Comparison of ENCODE assay signal across 9 cellular contexts in the genomic region with DNA sequence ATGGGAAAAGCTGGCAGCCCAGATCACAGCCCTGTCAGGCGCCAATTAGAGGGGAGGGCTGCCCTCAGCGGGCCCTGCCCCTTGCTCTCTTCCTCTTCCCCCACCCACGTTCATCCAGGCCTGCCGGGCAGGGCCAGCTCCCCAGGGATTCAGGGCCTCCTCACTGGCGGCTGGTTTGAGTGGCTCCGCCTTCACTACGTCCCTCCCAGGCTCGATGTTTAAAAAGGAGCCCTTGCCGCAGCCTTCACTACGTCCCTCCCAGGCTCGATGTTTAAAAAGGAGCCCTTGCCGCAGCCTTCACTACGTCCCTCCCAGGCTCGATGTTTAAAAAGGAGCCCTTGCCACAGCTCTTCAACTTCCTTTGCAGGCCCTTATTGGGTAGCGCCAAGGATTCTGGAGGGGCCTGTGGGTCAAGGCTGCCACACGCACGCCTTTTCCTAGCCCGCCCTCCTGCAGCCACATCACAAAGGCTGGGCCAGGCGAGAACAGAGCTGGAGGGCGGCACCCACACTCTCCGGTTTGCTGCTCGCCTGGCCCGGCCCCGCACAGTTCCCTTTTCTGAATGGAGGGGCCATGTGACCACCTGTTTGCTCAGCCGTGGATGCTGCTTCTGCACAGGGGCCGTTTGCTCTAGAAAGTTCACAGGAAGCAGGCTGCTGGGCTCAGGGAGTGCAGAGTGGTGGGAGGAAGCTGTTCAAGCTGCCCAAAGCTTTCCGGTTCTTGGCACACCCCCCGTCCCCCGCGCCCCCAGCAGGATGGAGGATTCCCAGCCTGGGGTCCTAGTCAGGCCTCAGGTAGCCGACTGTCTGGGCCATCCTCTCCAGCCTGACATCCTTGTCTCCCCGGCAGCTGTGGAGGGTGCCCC. TPM values are rescaled to one million over a fixed set of nuclear protein-coding genes. Genes with fewer than 3 reads are reported as not detected.
A peak's percentile ranks its signal among the peaks of the same experiment; 100 is the strongest.
DNase-seq lines count a peak whose midpoint lies in the region; ATAC-seq and TF ChIP-seq lines count a peak whose summit lies in the region.
"Had no signal": no experiment of that assay in that cellular context is flagged by ENCODE, and none has a peak within 500 bp of the region (broad histone marks: within the 10 kb centered on the region; RNA-seq: fewer than 3 reads in every experiment).

No MANE protein-coding gene starts in this region.

- H3F3A ChIP-seq in SK-N-SH (replicated peaks; ENCODE audit: insufficient read depth), result no peaks in the 10 kb centered on the region

- TF ChIP-seq EP300 in SK-N-SH (IDR thresholded peaks at IDR 0.05; ENCODE audit: borderline replicate concordance in 1 of 2, low read depth in 1 of 2, low read length in 1 of 2), result no peak

- peaks cover 0 to 10% of the 10 kb centered on the region in 2 experiments for H3K36me3 ChIP-seq in SK-N-SH (replicated peaks in 1 of 2; ENCODE audit: control insufficient read depth in 1 of 2, insufficient read depth in 2 of 2, low read length in 1 of 2)

- H3K4me1 Mint-ChIP-seq in CD4-positive, alpha-beta T cell (ENCODE audit: low read depth), result peaks cover 31% of the 10 kb centered on the region

- H3K9me3 ChIP-seq in CD4-positive, alpha-beta T cell (ENCODE audit: control insufficient read depth, low read length), result no peaks in the 10 kb centered on the region
- H3K9me3 ChIP-seq in SK-N-SH, result no peaks in the 10 kb centered on the region

- intact Hi-C loops in CD4-positive, alpha-beta T cell (cut with DNase I, micrococcal nuclease), result loop anchor here (1.0 to 10.0 kb wide), 3 partner anchors 15 to 51 kb away; partner anchors contain the start of genes GID8 (in 2 of the 2) and BHLHE23 (in 1 of the 2)
- intact Hi-C loops in Right ventricle myocardium inferior (cut with DNase I), result no loop called here

- no peak overlapping the region for H3K4me3 ChIP-seq in SK-N-SH (ENCODE audit: low read depth in 2 of 2, low read length in 1 of 2)

- TF ChIP-seq RAD21 in SK-N-SH (IDR thresholded peaks at IDR 0.05; ENCODE audit: low read length), result no peak

- peak overlapping the region; percentile 90 for H3K27ac Mint-ChIP-seq in CD4-positive, alpha-beta T cell

- no peak overlapping the region for H3K9ac ChIP-seq in SK-N-SH

- no peaks in the 10 kb centered on the region for H3K9me2 ChIP-seq in SK-N-SH

- no peaks in the 10 kb centered on the region for H4K20me1 ChIP-seq in SK-N-SH (ENCODE audit: insufficient read depth)

- no peak overlapping the region for H2AFZ ChIP-seq in SK-N-SH (ENCODE audit: low read depth)

- H3K4me1 ChIP-seq in SK-N-SH (ENCODE audit: control insufficient read depth in 1 of 2, insufficient read depth in 2 of 2, low read depth in 1 of 2, low read length in 1 of 2), result no peaks in the 10 kb centered on the region; a peak in 1 of 4 replicates

- no peaks in the 10 kb centered on the region for H3K27me3 ChIP-seq in CD4-positive, alpha-beta T cell (ENCODE audit: control insufficient read depth, insufficient read depth, low read length)
- H3K27me3 ChIP-seq in SK-N-SH (ENCODE audit: insufficient read depth), result no peaks in the 10 kb centered on the region

- peaks cover 16% of the 10 kb centered on the region for H3K36me3 Mint-ChIP-seq in CD4-positive, alpha-beta T cell (ENCODE audit: low read depth)

- TF ChIP-seq CTCF in CD4-positive, alpha-beta T cell (IDR thresholded peaks at IDR 0.05), result no peak
- no peak for TF ChIP-seq CTCF in SK-N-SH (IDR thresholded peaks at IDR 0.05)

- CTCF ChIA-PET in CD4-positive, alpha-beta T cell (lab: Charles Lee), result interaction anchor here (1.1 to 2.1 kb wide), 2 partner anchors 18 to 55 kb away, joined by 3 to 7 read pairs; no protein-coding TSS in a partner anchor
- CTCF ChIA-PET in SK-N-SH (lab: Yijun Ruan, JAX), result interaction anchor here (0.8 to 2.1 kb wide), 4 partner anchors 9 to 55 kb away, joined by 3 to 9 read pairs (median 4); no protein-coding TSS in a partner anchor

- DNase-seq in CD4-positive, alpha-beta T cell, result peak; percentile 48 to 73 (median 62)
- DNase-seq in RKO (ENCODE audit: low spot score) (peak; percentile 70), Right ventricle myocardium inferior (ENCODE audit: missing footprints) (peak; percentile 90), pons (ENCODE audit: low spot score) (peak; percentile 61), SK-N-SH (no peak)
- peak; percentile 50 for DNase-seq in activated gamma-delta T cell treated with anti-CD3 and anti-CD28 coated beads, Interleukin-2, amount 50 U/mL, for 16 hours (ENCODE audit: low read depth)

- POLR2A ChIA-PET in CD4-positive, alpha-beta T cell (lab: Charles Lee), result interaction anchor here (0.8 to 3.1 kb wide), 14 partner anchors 10 to 302 kb away, joined by 3 to 41 read pairs (median 8); partner anchors contain the start of genes DIDO1, GID8 and TCFL5
- POLR2A ChIA-PET in SK-N-SH (lab: Yijun Ruan, JAX), result no interaction called here

- H3K79me2 ChIP-seq in SK-N-SH (ENCODE audit: insufficient read depth), result no peaks in the 10 kb centered on the region

- H3K27me3 Mint-ChIP-seq in CD4-positive, alpha-beta T cell, result no peaks in the 10 kb centered on the region

- ATAC-seq in CD4-positive, alpha-beta T cell (ENCODE audit: poor library complexity), result peak; percentile 87
- ATAC-seq in GM19397 (IDR thresholded peaks at IDR 0.05; ENCODE audit: unreplicated experiment) (peak; percentile 73), HG03469 (IDR thresholded peaks at IDR 0.05; ENCODE audit: unreplicated experiment) (peak; percentile 43), Right ventricle myocardium inferior (peak; percentile 64)
- ATAC-seq: Panc1 had no signal

- H3K4me2 ChIP-seq in SK-N-SH, result no peak overlapping the region

- H3K27ac ChIP-seq in CD4-positive, alpha-beta T cell (ENCODE audit: low read depth, low read length), result peak overlapping the region; percentile 17
- no peak overlapping the region for H3K27ac ChIP-seq in SK-N-SH (ENCODE audit: low read depth in 2 of 2, low read length in 1 of 2)

- H3K9me3 Mint-ChIP-seq in CD4-positive, alpha-beta T cell, result no peaks in the 10 kb centered on the region

- H3K4me3 Mint-ChIP-seq in CD4-positive, alpha-beta T cell, result peak overlapping the region; percentile 88

- WGBS in SK-N-SH (ENCODE audit: low lambda C conversion rate), result 72% methylated on average over 28 of the region's 32 CpGs

TF ChIP-seq in SK-N-SH, 30 proteins besides CTCF, POLR2A, EP300 and RAD21:
- TF ChIP-seq YY1 (IDR thresholded peaks at IDR 0.05; ENCODE audit: low read depth) (no peak), TCF12 (IDR thresholded peaks at IDR 0.05) (no peak), MAX (IDR thresholded peaks at IDR 0.05; ENCODE audit: low read depth) (no peak), NFIC (IDR thresholded peaks at IDR 0.05; ENCODE audit: borderline replicate concordance) (no peak), FOXJ3 (CRISPR knock-in tag; IDR thresholded peaks at IDR 0.05) (no peak), MEF2A (IDR thresholded peaks at IDR 0.05; ENCODE audit: borderline replicate concordance, low read depth) (no peak), MXI1 (IDR thresholded peaks at IDR 0.05; ENCODE audit: low read depth, low read length) (no peak), SIN3A (IDR thresholded peaks at IDR 0.05; ENCODE audit: borderline replicate concordance, low read depth, low read length) (no peak), RCOR1 (IDR thresholded peaks at IDR 0.05; ENCODE audit: low read length) (no peak), FOXM1 (IDR thresholded peaks at IDR 0.05; ENCODE audit: low read depth) (no peak), SMC3 (IDR thresholded peaks at IDR 0.05; ENCODE audit: low read depth, low read length) (no peak), RXRA (IDR thresholded peaks at IDR 0.05; ENCODE audit: borderline replicate concordance, low read depth) (no peak), POLR2AphosphoS5 (IDR thresholded peaks at IDR 0.05; ENCODE audit: low read depth, low read length) (no peak), GABPA (IDR thresholded peaks at IDR 0.05; ENCODE audit: low read depth) (no peak), USF1 (IDR thresholded peaks at IDR 0.05; ENCODE audit: borderline replicate concordance, low read depth) (no peak), CHD2 (IDR thresholded peaks at IDR 0.05; ENCODE audit: low read length, partially characterized antibody) (no peak)

RNA-seq across cellular contexts. Expression of gene SLC17A9, which starts 1.6 kb away (rescaled TPM):
- total RNA-seq in CD4-positive, alpha-beta T cell, result 1 to 10 TPM; 3.5 to 5.5 TPM
- 0.41 TPM for total RNA-seq in Right ventricle myocardium inferior
- not detected in 2 replicates for polyA plus RNA-seq in SK-N-SH (2012; rRNA removed)
- polyA plus RNA-seq in SK-N-SH (2012; cell fraction: cytosol; rRNA removed), result 0.01 TPM in 1 of 2 replicates, not detected in the other
- polyA plus RNA-seq in SK-N-SH (2012; cell fraction: nucleus; rRNA removed), result 0.19 and 0.23 TPM in 2 replicates

RNA-seq across cellular contexts. Expression of gene GID8, which starts 16.1 kb away (rescaled TPM):
- 10 to 100 TPM; 39.6 to 46.1 TPM for total RNA-seq in CD4-positive, alpha-beta T cell
- 16.1 TPM for total RNA-seq in Right ventricle myocardium inferior
- polyA plus RNA-seq in SK-N-SH (2012; rRNA removed), result 18.1 and 18.7 TPM in 2 replicates
- polyA plus RNA-seq in SK-N-SH (2012; cell fraction: cytosol; rRNA removed), result 18.8 and 19.9 TPM in 2 replicates
- polyA plus RNA-seq in SK-N-SH (2012; cell fraction: nucleus; rRNA removed), result 13.2 and 15.2 TPM in 2 replicates

RNA-seq across cellular contexts. Expression of gene DIDO1, which starts 27.8 kb away (rescaled TPM):
- total RNA-seq in CD4-positive, alpha-beta T cell, result 10 to 100 TPM; 51.9 to 54.3 TPM
- total RNA-seq in Right ventricle myocardium inferior, result 33.5 TPM
- 14.7 and 15.6 TPM in 2 replicates for polyA plus RNA-seq in SK-N-SH (2012; rRNA removed)
- 9.5 and 11.1 TPM in 2 replicates for polyA plus RNA-seq in SK-N-SH (2012; cell fraction: cytosol; rRNA removed)
- 59.9 and 69.2 TPM in 2 replicates for polyA plus RNA-seq in SK-N-SH (2012; cell fraction: nucleus; rRNA removed)

RNA-seq across cellular contexts. Expression of gene BHLHE23, which starts 52.7 kb away (rescaled TPM):
- not detected for total RNA-seq in CD4-positive, alpha-beta T cell
- total RNA-seq in Right ventricle myocardium inferior, result not detected
- not detected in 2 replicates for polyA plus RNA-seq in SK-N-SH (2012; rRNA removed)
- polyA plus RNA-seq in SK-N-SH (2012; cell fraction: cytosol; rRNA removed), result not detected in 2 replicates
- polyA plus RNA-seq in SK-N-SH (2012; cell fraction: nucleus; rRNA removed), result not detected in 2 replicates
